25 cellular contexts compared by ENCODE assay signal in the genomic region with DNA sequence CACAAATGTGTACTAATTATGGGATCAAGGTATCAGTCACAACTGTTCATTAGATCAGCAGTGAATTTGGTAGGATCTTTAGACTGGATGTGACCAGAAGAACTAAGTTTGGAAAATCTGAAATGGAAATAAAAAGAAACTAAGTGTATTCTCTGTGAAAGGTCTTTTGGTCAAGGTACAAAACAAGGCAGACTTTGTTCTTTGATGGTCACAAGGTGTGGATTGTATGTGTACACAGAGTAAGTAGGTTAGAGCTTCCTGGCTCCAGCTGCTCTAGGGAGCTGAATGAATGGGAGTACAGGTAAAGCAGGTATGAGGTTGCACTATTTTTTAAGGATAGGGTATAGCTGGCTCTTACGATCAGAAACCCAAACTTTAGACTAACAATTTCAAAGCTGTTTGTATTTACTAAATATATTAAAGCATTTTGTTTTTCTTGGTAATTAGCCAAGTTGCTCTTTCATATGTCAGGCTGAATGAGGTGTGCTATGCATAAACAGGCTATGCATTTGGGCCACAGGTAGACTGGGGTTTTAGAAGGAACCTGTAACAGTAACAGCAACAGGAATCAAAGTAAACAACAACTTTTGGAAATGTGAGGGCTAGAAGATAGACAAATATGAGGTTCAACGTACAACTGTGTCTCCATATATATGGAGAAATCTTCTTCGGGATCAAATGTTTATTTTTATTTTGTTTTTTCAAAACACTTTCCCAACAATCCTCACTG. TPM values are rescaled to one million over a fixed set of nuclear protein-coding genes. Genes with fewer than 3 reads are reported as not detected.
DNase-seq lines count a peak whose midpoint lies in the region; ATAC-seq, FAIRE-seq and TF ChIP-seq lines count a peak whose summit lies in the region.
"Had no signal": no experiment of that assay in that cellular context is flagged by ENCODE, and none has a peak within 500 bp of the region (broad histone marks: within the 10 kb centered on the region; RNA-seq: fewer than 3 reads in every experiment).

No MANE protein-coding gene starts in this region.

- H3K27me3 ChIP-seq in HepG2 (ENCODE audit: control insufficient read depth in 1 of 2, insufficient read depth in 2 of 2, low read length in 2 of 2): no peaks in the 10 kb centered on the region
- H3K27me3 ChIP-seq: adrenal gland, breast epithelium, SJSA1, upper lobe of right lung had no signal

- peaks cover 14% of the 10 kb centered on the region for H3K36me3 Mint-ChIP-seq in type B pancreatic cell
- peaks cover 19% of the 10 kb centered on the region for H3K36me3 Mint-ChIP-seq in activated naive CD4-positive, alpha-beta T cell treated with anti-CD3 and anti-CD28 coated beads for 36 hours (ENCODE audit: low read depth)

- no peaks in the 10 kb centered on the region for H4K20me1 ChIP-seq in HepG2 (ENCODE audit: insufficient read depth, low read length)

- peak overlapping the region; percentile 75 for H3K27ac ChIP-seq in HepG2 (ENCODE audit: extremely low read length, insufficient read depth, low read length)
- H3K27ac ChIP-seq: adrenal gland, breast epithelium, SJSA1, upper lobe of right lung had no signal

- H3K27ac Mint-ChIP-seq in type B pancreatic cell: peak overlapping the region; percentile 32
- H3K27ac Mint-ChIP-seq in activated naive CD4-positive, alpha-beta T cell treated with anti-CD3 and anti-CD28 coated beads for 36 hours: no peak overlapping the region
- H3K27ac Mint-ChIP-seq: activated T-cell treated with anti-CD3 and anti-CD28 coated beads, Interleukin-2, amount 50 U/mL, for 24 hours had no signal

- POLR2A ChIA-PET in HepG2 (lab: Yijun Ruan, JAX): interaction anchor here (0.5 to 0.7 kb wide), 3 partner anchors 25 to 34 kb away, joined by 3 to 4 read pairs (median 4); no protein-coding TSS in a partner anchor

- no peaks in the 10 kb centered on the region for H3K9me3 ChIP-seq in HepG2 (ENCODE audit: low read length)
- H3K9me3 ChIP-seq: adrenal gland, BE2C, breast epithelium, SJSA1, upper lobe of right lung had no signal

- H3K27me3 Mint-ChIP-seq in type B pancreatic cell: no peaks in the 10 kb centered on the region
- H3K27me3 Mint-ChIP-seq in activated naive CD4-positive, alpha-beta T cell treated with anti-CD3 and anti-CD28 coated beads for 36 hours (ENCODE audit: low read depth): no peaks in the 10 kb centered on the region
- H3K27me3 Mint-ChIP-seq: activated T-cell treated with anti-CD3 and anti-CD28 coated beads, Interleukin-2, amount 50 U/mL, for 24 hours had no signal

- no peaks in the 10 kb centered on the region for H3K9me3 Mint-ChIP-seq in type B pancreatic cell
- H3K9me3 Mint-ChIP-seq in activated naive CD4-positive, alpha-beta T cell treated with anti-CD3 and anti-CD28 coated beads for 36 hours: no peaks in the 10 kb centered on the region
- H3K9me3 Mint-ChIP-seq: activated T-cell treated with anti-CD3 and anti-CD28 coated beads, Interleukin-2, amount 50 U/mL, for 24 hours; neural crest cell had no signal

- peak overlapping the region in 1 of 3 experiments; percentile 21; a peak in 1 of 6 replicates for H3K4me3 ChIP-seq in HepG2 (replicated peaks in 1 of 3; ENCODE audit: insufficient read depth in 1 of 3, low read depth in 2 of 3, low read length in 3 of 3)
- H3K4me3 ChIP-seq: adrenal gland, breast epithelium, lung, SJSA1, upper lobe of right lung had no signal

- intact Hi-C loops in HepG2 (cut with micrococcal nuclease; ENCODE audit: unreplicated experiment): no loop called here
- intact Hi-C loops in activated naive CD4-positive, alpha-beta T cell treated with anti-CD3 and anti-CD28 coated beads for 36 hours (cut with micrococcal nuclease): no loop called here

- no peak for TF ChIP-seq RAD21 in HepG2 (CRISPR knock-in tag; IDR thresholded peaks at IDR 0.05)

- peak in 1 of 2 experiments; percentile 75; a peak in 2 of 4 replicates for TF ChIP-seq EP300 in HepG2 (IDR thresholded peaks at IDR 0.05; ENCODE audit: low read depth in 2 of 2, low read length in 2 of 2)
- TF ChIP-seq EP300 in HepG2 (CRISPR knock-in tag; IDR thresholded peaks at IDR 0.05; ENCODE audit: borderline replicate concordance): peak; percentile 44; the same call in 1 of the 2 replicates

- H2AFZ ChIP-seq in HepG2 (ENCODE audit: low read length): no peak overlapping the region

- peak overlapping the region; percentile 18 for H3K9ac ChIP-seq in HepG2 (ENCODE audit: insufficient read depth, low read depth, low read length)

- in situ Hi-C loops in SK-MEL-5 (cut with HindIII; ENCODE audit: low pct_unique_long_range_greater_than_20kb, low sequenced_read_pairs): no loop called here
- in situ Hi-C loops in HepG2 (cut with HindIII; ENCODE audit: extremely low pct_ligation_motif_present, low pct_unique_long_range_greater_than_20kb): no loop called here

- H3K36me3 ChIP-seq in HepG2 (replicated peaks in 1 of 2; ENCODE audit: control insufficient read depth in 1 of 2, insufficient read depth in 2 of 2, low read length in 2 of 2): peaks cover 4 to 50% of the 10 kb centered on the region in 2 experiments
- H3K36me3 ChIP-seq: adrenal gland, BE2C, breast epithelium, upper lobe of right lung had no signal

- peaks cover 43% of the 10 kb centered on the region for H3K79me2 ChIP-seq in HepG2 (ENCODE audit: insufficient read depth, low read length)

- no peak overlapping the region for H3K4me3 Mint-ChIP-seq in type B pancreatic cell
- H3K4me3 Mint-ChIP-seq in activated naive CD4-positive, alpha-beta T cell treated with anti-CD3 and anti-CD28 coated beads for 36 hours: no peak overlapping the region
- H3K4me3 Mint-ChIP-seq: activated T-cell treated with anti-CD3 and anti-CD28 coated beads, Interleukin-2, amount 50 U/mL, for 24 hours; neural crest cell had no signal

- 33% methylated on average over 3 of the region's 3 CpGs for WGBS in HepG2 (ENCODE audit: low lambda C conversion rate)

- no peak for TF ChIP-seq CTCF in HepG2 (CRISPR knock-in tag; IDR thresholded peaks at IDR 0.05)
- no peak for TF ChIP-seq CTCF in type B pancreatic cell (conservative IDR thresholded peaks at IDR 0.05)

- ATAC-seq in HepG2: peak; percentile 97
- no peak for ATAC-seq in HG03469 (IDR thresholded peaks at IDR 0.05; ENCODE audit: unreplicated experiment)
- ATAC-seq: upper lobe of right lung had no signal

- CTCF ChIA-PET in HepG2 (lab: Yijun Ruan, JAX; ENCODE audit: low intra/inter-chr PET ratio, low total read pairs): no interaction called here
- CTCF ChIA-PET in activated naive CD4-positive, alpha-beta T cell treated with anti-CD3 and anti-CD28 coated beads for 36 hours (lab: Charles Lee): no interaction called here

- BruUV-seq in HepG2 (replicated peaks; lab: Mats Ljungman, UMichigan): no TSS peak

- TF ChIP-seq POLR2A in HepG2 (IDR thresholded peaks at IDR 0.05; ENCODE audit: insufficient read depth in 1 of 2, low read depth in 2 of 2, low read length in 2 of 2): no peak

- peak overlapping the region; percentile 53 for H3K4me2 ChIP-seq in HepG2 (ENCODE audit: low read depth, low read length)

- FAIRE-seq in HepG2 (lab: Jason Lieb, UNC): peak; percentile 51
- FAIRE-seq: colon, H54 had no signal

- peaks cover 42% of the 10 kb centered on the region for H3K4me1 ChIP-seq in HepG2 (ENCODE audit: insufficient read depth, low read length)
- H3K4me1 ChIP-seq: adrenal gland, BE2C, breast epithelium, SJSA1, upper lobe of right lung had no signal

- H3K4me1 Mint-ChIP-seq in type B pancreatic cell (ENCODE audit: unreplicated experiment): no peaks in the 10 kb centered on the region
- H3K4me1 Mint-ChIP-seq in activated naive CD4-positive, alpha-beta T cell treated with anti-CD3 and anti-CD28 coated beads for 36 hours (ENCODE audit: low read depth): peaks cover 6% of the 10 kb centered on the region
- H3K4me1 Mint-ChIP-seq: neural crest cell had no signal

- peak; percentile 37 for DNase-seq in NCI-H748 (lab: John Stamatoyannopoulos, UW; ENCODE audit: unreplicated experiment)
- no peak for DNase-seq in NCI-H748 treated with DMSO at 0.1 percent for 48 hours (lab: John Stamatoyannopoulos, UW)
- peak; percentile 47 for DNase-seq in SK-MEL-5 (ENCODE audit: low read depth, low spot score)
- peak; percentile 89 for DNase-seq in HepG2 (ENCODE audit: low spot score)
- DNase-seq in type B pancreatic cell (ENCODE audit: extremely low spot score, unreplicated experiment): no peak
- no peak for DNase-seq in activated naive CD4-positive, alpha-beta T cell treated with anti-CD3 and anti-CD28 coated beads for 36 hours
- no peak for DNase-seq in EL
- DNase-seq: activated CD4-positive, alpha-beta T cell treated with anti-CD3 and anti-CD28 coated beads for 4 hours; activated CD8-positive, alpha-beta memory T cell treated with anti-CD3 and anti-CD28 coated beads for 24 hours; activated T-cell treated with anti-CD3 and anti-CD28 coated beads, Interleukin-2, amount 50 U/mL, for 24 hours; adrenal gland; BE2C; DND-41; islet precursor cell; MM.1S; NCI-H2081 treated with DMSO at 0.1 percent for 48 hours; posterior cingulate gyrus; upper lobe of right lung had no signal

RNA-seq across cellular contexts. Expression of gene FAM169A, which starts 32.5 kb away (rescaled TPM):
- 10.2 and 10.5 TPM in 2 replicates for total RNA-seq in SK-MEL-5 (2014; rRNA removed; shearing (Covaris generic))
- 6.2 and 6.8 TPM in 2 replicates for polyA plus RNA-seq in SK-MEL-5 (2015; cell fraction: cytosol; rRNA removed)
- 10.2 and 12.2 TPM in 2 replicates for polyA plus RNA-seq in SK-MEL-5 (2015; cell fraction: nucleus; rRNA removed)
- total RNA-seq in HepG2 (2016; rRNA removed; fragmentation: Illumina TruSeq; extraction: Trizol) (84.8 and 110 TPM in 2 replicates), type B pancreatic cell (ENCODE audit: low replicate concordance) (14.5 and 25.4 TPM in 2 replicates)
- total RNA-seq in HepG2 (2016; cell fraction: cytosol; rRNA removed; fragmentation: Illumina TruSeq; extraction: Trizol; ENCODE audit: low read depth): 657 and 772 TPM in 2 replicates
- total RNA-seq in HepG2 (2016; cell fraction: insoluble cytoplasmic fraction; rRNA removed; fragmentation: Illumina TruSeq; extraction: Trizol): 82.4 and 105 TPM in 2 replicates
- total RNA-seq in HepG2 (2016; cell fraction: membrane; rRNA removed; fragmentation: Illumina TruSeq; extraction: Trizol): 249 and 285 TPM in 2 replicates
- total RNA-seq in HepG2 (2016; cell fraction: nucleus; rRNA removed; fragmentation: Illumina TruSeq; extraction: Trizol): 76.1 and 83.8 TPM in 2 replicates
- 18.8 and 21.1 TPM in 2 replicates for polyA plus RNA-seq in HepG2 (2011; rRNA removed)
- polyA plus RNA-seq in HepG2 (2011; cell fraction: cytosol; rRNA removed): 9.6 and 15.9 TPM in 2 replicates
- 19.5 and 21.4 TPM in 2 replicates for polyA plus RNA-seq in HepG2 (2011; cell fraction: nucleus; rRNA removed)
- polyA plus RNA-seq in HepG2 (2012): 23.9 and 38.1 TPM in 2 replicates
- 0.95 and 1.1 TPM in 2 replicates for polyA plus RNA-seq in HepG2 (2016; cell fraction: cytosol; fragmentation: Illumina TruSeq; extraction: Trizol; ENCODE audit: low read depth)
- 25.7 and 29.8 TPM in 2 replicates for polyA plus RNA-seq in HepG2 (2016; cell fraction: insoluble cytoplasmic fraction; fragmentation: Illumina TruSeq; extraction: Trizol; ENCODE audit: low read depth)
- 4.1 and 4.5 TPM in 2 replicates for polyA plus RNA-seq in HepG2 (2016; cell fraction: membrane; fragmentation: Illumina TruSeq; extraction: Trizol; ENCODE audit: low read depth)
- polyA plus RNA-seq in HepG2 (2016; cell fraction: nucleus; fragmentation: Illumina TruSeq; extraction: Trizol; ENCODE audit: insufficient read depth, low read depth): 48.9 and 51.5 TPM in 2 replicates
- 30.7 TPM in 1 of 2 replicates, not detected in the other for polyA minus RNA-seq in HepG2 (2011; rRNA and poly(A)+ RNA removed; ENCODE audit: low replicate concordance)
- 38.6 and 46.9 TPM in 2 replicates for polyA minus RNA-seq in HepG2 (2011; cell fraction: cytosol; rRNA and poly(A)+ RNA removed)
- polyA minus RNA-seq in HepG2 (2011; cell fraction: nucleus; rRNA and poly(A)+ RNA removed): 108 and 113 TPM in 2 replicates
- total RNA-seq in activated naive CD4-positive, alpha-beta T cell treated with anti-CD3 and anti-CD28 coated beads for 36 hours: 10 to 100 TPM in 1 of 2 experiments, 1 to 10 TPM in 1; 9.3 to 10.7 TPM

Comparison
In these comparisons a context has a peak if more than half of its experiments do, and no peak if none do; other contexts are left out.
1. DNase-seq: peak in NCI-H748 (single experiment), SK-MEL-5 (single experiment) and HepG2 (single experiment); none in NCI-H748 treated with DMSO at 0.1 percent for 48 hours (single experiment), type B pancreatic cell (single experiment), activated naive CD4-positive, alpha-beta T cell treated with anti-CD3 and anti-CD28 coated beads for 36 hours (single experiment) and EL (single experiment).